In the genomic region with DNA sequence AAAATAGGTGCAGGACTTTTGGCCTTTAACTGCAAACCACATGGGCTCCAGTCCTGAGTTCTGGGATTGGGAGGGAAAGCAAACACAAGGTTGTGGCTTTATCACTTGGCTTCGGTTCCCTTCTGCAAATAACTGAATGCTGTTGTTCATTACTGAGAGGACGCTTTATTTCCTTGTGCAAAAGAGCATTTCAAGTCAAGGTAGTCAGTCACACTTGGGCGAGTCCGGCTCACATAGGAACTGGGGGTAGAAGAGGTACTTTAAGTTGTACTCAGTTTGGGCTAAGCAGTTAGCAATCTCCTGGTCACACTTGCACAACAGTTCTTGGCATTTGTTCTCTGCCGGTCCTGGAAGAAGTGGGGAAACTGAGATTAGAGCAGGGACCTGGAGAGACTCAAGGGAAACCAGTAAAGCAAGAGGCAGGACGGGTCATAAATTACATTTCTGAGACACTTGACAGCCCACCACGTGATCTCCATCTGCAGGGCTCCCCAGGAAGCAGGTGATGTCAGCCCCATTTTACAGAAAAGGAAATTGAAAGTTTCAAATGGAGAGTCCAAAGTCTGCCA, we compare ENCODE assay signal across 9 cellular contexts. TPM values are rescaled to one million over a fixed set of nuclear protein-coding genes. Genes with fewer than 3 reads are reported as not detected.
DNase-seq lines count a peak whose midpoint lies in the region; ATAC-seq and TF ChIP-seq lines count a peak whose summit lies in the region.
"Had no signal": no experiment of that assay in that cellular context is flagged by ENCODE, and none has a peak within 500 bp of the region (broad histone marks: within the 10 kb centered on the region; RNA-seq: fewer than 3 reads in every experiment).

No MANE protein-coding gene starts in this region.

- WGBS in prostate gland = 45% methylated on average over 7 of the region's 7 CpGs

- intact Hi-C loops in prostate gland (cut with DNase I) = no loop called here

- H3K4me1 Mint-ChIP-seq in activated naive CD4-positive, alpha-beta T cell treated with anti-CD3 and anti-CD28 coated beads, Interleukin-2, amount 10 ng/mL, durations not matched to agents 7 days and 5 days = peaks cover 13% of the 10 kb centered on the region

- CTCF ChIA-PET in activated naive CD4-positive, alpha-beta T cell treated with anti-CD3 and anti-CD28 coated beads, Interleukin-2, amount 10 ng/mL, durations not matched to agents 7 days and 5 days (lab: Charles Lee) = no interaction called here

- TF ChIP-seq CTCF in prostate gland (IDR thresholded peaks at IDR 0.05) = no peak
- no peak for TF ChIP-seq CTCF in osteoblast (IDR thresholded peaks at IDR 0.05; ENCODE audit: extremely low read depth, low read depth, low read length)

- ATAC-seq in HG03280 (IDR thresholded peaks at IDR 0.05; ENCODE audit: unreplicated experiment) (peak; percentile 83), GM18870 (IDR thresholded peaks at IDR 0.05; ENCODE audit: unreplicated experiment) (no peak)

- peak overlapping the region in 1 of 2 donors; percentile 19 for H3K27ac ChIP-seq in prostate gland
- no peak overlapping the region for H3K27ac ChIP-seq in osteoblast (ENCODE audit: low read depth, low read length)

- no peaks in the 10 kb centered on the region for H4K20me1 ChIP-seq in osteoblast (ENCODE audit: insufficient read depth, low read length)

- TF ChIP-seq POLR2A in prostate gland (IDR thresholded peaks at IDR 0.05) = no peak

- peaks cover 28% of the 10 kb centered on the region for H3K36me3 Mint-ChIP-seq in activated naive CD4-positive, alpha-beta T cell treated with anti-CD3 and anti-CD28 coated beads, Interleukin-2, amount 10 ng/mL, durations not matched to agents 7 days and 5 days

- H3K36me3 ChIP-seq in prostate gland = peaks cover 0 to 1% of the 10 kb centered on the region in 2 donors
- peaks cover 12% of the 10 kb centered on the region for H3K36me3 ChIP-seq in osteoblast (ENCODE audit: insufficient read depth, low read length)

- peak; percentile 30 for DNase-seq in activated naive CD4-positive, alpha-beta T cell treated with anti-CD3 and anti-CD28 coated beads, Interleukin-2, amount 10 ng/mL, durations not matched to agents 7 days and 5 days
- DNase-seq in activated naive CD4-positive, alpha-beta T cell treated with anti-CD3 and anti-CD28 coated beads, Interleukin-2, amount 50 U/mL, for 16 hours = no peak
- DNase-seq in amniotic epithelial cell (ENCODE audit: low read depth) = peak; percentile 22
- DNase-seq in COR-L47 (lab: John Stamatoyannopoulos, UW) = no peak
- no peak for DNase-seq in prostate gland (ENCODE audit: low spot score)
- DNase-seq in osteoblast (ENCODE audit: insufficient read length, low spot score, missing footprints) = no peak
- DNase-seq: NCI-H82 had no signal

- H3K4me3 Mint-ChIP-seq in activated naive CD4-positive, alpha-beta T cell treated with anti-CD3 and anti-CD28 coated beads, Interleukin-2, amount 10 ng/mL, durations not matched to agents 7 days and 5 days = no peak overlapping the region

- H3K9me3 Mint-ChIP-seq in activated naive CD4-positive, alpha-beta T cell treated with anti-CD3 and anti-CD28 coated beads, Interleukin-2, amount 10 ng/mL, durations not matched to agents 7 days and 5 days = no peaks in the 10 kb centered on the region

- peaks cover 1% of the 10 kb centered on the region for H3K27me3 Mint-ChIP-seq in activated naive CD4-positive, alpha-beta T cell treated with anti-CD3 and anti-CD28 coated beads, Interleukin-2, amount 10 ng/mL, durations not matched to agents 7 days and 5 days

- peak overlapping the region; percentile 8 for H3K27ac Mint-ChIP-seq in activated naive CD4-positive, alpha-beta T cell treated with anti-CD3 and anti-CD28 coated beads, Interleukin-2, amount 10 ng/mL, durations not matched to agents 7 days and 5 days

- no peaks in the 10 kb centered on the region for H3K27me3 ChIP-seq in prostate gland (replicated peaks; ENCODE audit: insufficient read depth)
- no peaks in the 10 kb centered on the region for H3K27me3 ChIP-seq in osteoblast (ENCODE audit: insufficient read depth, low read length)

- H3K4me3 ChIP-seq in prostate gland = no peak overlapping the region
- no peak overlapping the region for H3K4me3 ChIP-seq in osteoblast (ENCODE audit: insufficient read depth, low read length)

- no peak overlapping the region for H2AFZ ChIP-seq in osteoblast (ENCODE audit: low read length)

- no peak overlapping the region for H3K4me2 ChIP-seq in osteoblast (ENCODE audit: insufficient read depth, low read length)

- no peaks in the 10 kb centered on the region for H3K79me2 ChIP-seq in osteoblast (ENCODE audit: insufficient read depth, low read length)

- H3K9me3 ChIP-seq in prostate gland = no peaks in the 10 kb centered on the region
- H3K9me3 ChIP-seq in osteoblast (ENCODE audit: low read depth, low read length) = no peaks in the 10 kb centered on the region

- H3K4me1 ChIP-seq in prostate gland (replicated peaks) (no peaks in the 10 kb centered on the region), osteoblast (ENCODE audit: insufficient read depth, low read length) (no peaks in the 10 kb centered on the region)

RNA-seq across cellular contexts. Expression of gene PLA2G10, which starts 21.6 kb away (rescaled TPM):
- 1 to 10 TPM in 1 of 2 donors, not detected in 1; 1.5 TPM for total RNA-seq in prostate gland
- total RNA-seq in osteoblast = not detected in 2 replicates

RNA-seq across cellular contexts. Expression of gene NPIPA3, which starts 30.7 kb away (rescaled TPM):
- total RNA-seq in prostate gland = 1 to 10 TPM in 1 of 2 donors, under 1 TPM in 1; 0.80 to 2.2 TPM
- total RNA-seq in osteoblast = 0.72 and 0.88 TPM in 2 replicates

RNA-seq across cellular contexts. Expression of gene BFAR, which starts 39.7 kb away (rescaled TPM):
- total RNA-seq in prostate gland (10 to 100 TPM; 30.3 to 67.9 TPM), osteoblast (142 and 186 TPM in 2 replicates)

RNA-seq across cellular contexts. Expression of gene PARN, which starts 42.4 kb away (rescaled TPM):
- total RNA-seq in prostate gland (10 to 100 TPM; 22.4 to 51.2 TPM), osteoblast (40.1 and 40.9 TPM in 2 replicates)

Comparison
In these comparisons a context has a peak if more than half of its experiments do, and no peak if none do; other contexts are left out.
1. DNase-seq: peak in activated naive CD4-positive, alpha-beta T cell treated with anti-CD3 and anti-CD28 coated beads, Interleukin-2, amount 10 ng/mL, durations not matched to agents 7 days and 5 days (single experiment) and amniotic epithelial cell (single experiment); none in activated naive CD4-positive, alpha-beta T cell treated with anti-CD3 and anti-CD28 coated beads, Interleukin-2, amount 50 U/mL, for 16 hours (single experiment), COR-L47 (single experiment), prostate gland (single experiment) and osteoblast (single experiment).